Comparison of ENCODE assay signal across 16 cellular contexts in genomic region chr2:1641498-1641897, GRCh38.
DNase-seq lines count a peak whose midpoint lies in the region; ATAC-seq and TF ChIP-seq lines count a peak whose summit lies in the region.
"Had no signal": no experiment of that assay in that cellular context is flagged by ENCODE, and none has a peak within 500 bp of the region (broad histone marks: within the 10 kb centered on the region; RNA-seq: fewer than 3 reads in every experiment).

No MANE protein-coding gene starts in this region.

- H3K9me3 ChIP-seq in SK-N-MC (ENCODE audit: low read depth, low read length) (no peaks in the 10 kb centered on the region), esophagus muscularis mucosa (no peaks in the 10 kb centered on the region), mesodermal cell (ENCODE audit: control insufficient read depth, low read length) (no peaks in the 10 kb centered on the region), thyroid gland (no peaks in the 10 kb centered on the region)
- H3K9me3 ChIP-seq: psoas muscle had no signal

- intact Hi-C loops in esophagus muscularis mucosa (cut with DNase I) = no loop called here
- intact Hi-C loops in thyroid gland (cut with DNase I) = no loop called here

- TF ChIP-seq CTCF in esophagus muscularis mucosa (IDR thresholded peaks at IDR 0.05) (no peak), thyroid gland (IDR thresholded peaks at IDR 0.05) (no peak)

- peak overlapping the region; percentile 65 for H3K9ac ChIP-seq in SK-N-MC (ENCODE audit: insufficient read length)

- H3K27ac ChIP-seq in SK-N-MC = peak overlapping the region; percentile 94
- peak overlapping the region in 3 of 4 donors; percentile 77 to 84 (median 82) for H3K27ac ChIP-seq in esophagus muscularis mucosa (replicated peaks in 1 of 4)
- peak overlapping the region; percentile 80 for H3K27ac ChIP-seq in mesodermal cell (ENCODE audit: low read depth, low read length, severe bottlenecking)
- peak overlapping the region in 2 of 3 donors; percentile 27 to 52 for H3K27ac ChIP-seq in thyroid gland
- H3K27ac ChIP-seq: brain microvascular endothelial cell, C4-2B, psoas muscle had no signal

- whole genome bisulfite sequencing in esophagus muscularis mucosa = 69% methylated on average over 3 of the region's 3 CpGs
- WGBS in mesodermal cell (ENCODE audit: insufficient coverage in 2 of 2), 2 experiments = 61 to 70% methylated on average over 2 to 3 of the region's 3 CpGs
- WGBS in thyroid gland, 2 donors = 33 to 54% methylated on average over 3 of the region's 3 CpGs

- H3K4me3 ChIP-seq in SK-N-MC = no peak overlapping the region; the same call in 1 of the 2 replicates
- H3K4me3 ChIP-seq in esophagus muscularis mucosa = no peak overlapping the region
- H3K4me3 ChIP-seq in mesodermal cell (ENCODE audit: extremely low read depth, insufficient read depth, low read length, poor library complexity, severe bottlenecking) = no peak overlapping the region
- no peak overlapping the region for H3K4me3 ChIP-seq in thyroid gland (replicated peaks in 1 of 3)
- H3K4me3 ChIP-seq: psoas muscle had no signal

- TF ChIP-seq EP300 in esophagus muscularis mucosa (IDR thresholded peaks at IDR 0.05) = no peak

- no peak for TF ChIP-seq POLR2A in esophagus muscularis mucosa (IDR thresholded peaks at IDR 0.05; ENCODE audit: low read depth)
- no peak for TF ChIP-seq POLR2A in thyroid gland (IDR thresholded peaks at IDR 0.05)

- ATAC-seq in HG03196 (IDR thresholded peaks at IDR 0.05; ENCODE audit: unreplicated experiment) = no peak
- ATAC-seq: activated CD8-positive, alpha-beta T cell treated with anti-CD3 and anti-CD28 coated beads, Interleukin-2, amount 10 ng/mL, durations not matched to agents 7 days and 5 days; psoas muscle; stimulated activated naive B cell treated with anti-CD40 and anti-IgM and Interleukin-4, amounts not matched to agents 10 μg/mL and 1 μg/mL and 100 μg/mL, for 72 hours had no signal

- H3K27me3 ChIP-seq in esophagus muscularis mucosa (no peaks in the 10 kb centered on the region), thyroid gland (no peaks in the 10 kb centered on the region)
- H3K27me3 ChIP-seq: brain microvascular endothelial cell had no signal

- H3K4me1 ChIP-seq in esophagus muscularis mucosa (peaks cover 5 to 32% (median 27%) of the 10 kb centered on the region in 4 donors), mesodermal cell (ENCODE audit: control insufficient read depth, insufficient read depth, low read length, poor library complexity, severe bottlenecking) (peaks cover 21% of the 10 kb centered on the region), thyroid gland (peaks cover 0 to 8% of the 10 kb centered on the region in 2 donors)
- H3K4me1 ChIP-seq: psoas muscle had no signal

- peaks cover 63% of the 10 kb centered on the region for H3K36me3 ChIP-seq in SK-N-MC (ENCODE audit: insufficient read depth, low read length)
- H3K36me3 ChIP-seq in esophagus muscularis mucosa = peaks cover 17 to 65% (median 49%) of the 10 kb centered on the region in 4 donors
- peaks cover 80% of the 10 kb centered on the region for H3K36me3 ChIP-seq in mesodermal cell (ENCODE audit: control insufficient read depth, insufficient read depth, low read length)
- H3K36me3 ChIP-seq in thyroid gland = peaks cover 0 to 9% of the 10 kb centered on the region in 2 donors

- DNase-seq in SK-N-MC (ENCODE audit: low read depth, low spot score) (peak; percentile 30), esophagus muscularis mucosa (ENCODE audit: extremely low spot score) (no peak), thyroid gland (peak; percentile 53 to 58), SW 1271 (lab: John Stamatoyannopoulos, UW) (no peak), NCI-H2227 (lab: John Stamatoyannopoulos, UW; ENCODE audit: unreplicated experiment) (no peak)
- DNase-seq: activated CD8-positive, alpha-beta T cell treated with anti-CD3 and anti-CD28 coated beads, Interleukin-2, amount 10 ng/mL, durations not matched to agents 7 days and 5 days; activated effector memory CD4-positive, alpha-beta T cell treated with Interleukin-2 at 50 U/mL for 16 hours; brain microvascular endothelial cell; NCI-H1694; NCI-H526 treated with DMSO at 0.1 percent for 48 hours; stimulated activated CD4-positive, alpha-beta T cell treated with anti-CD3 and anti-CD28 coated beads, Interleukin-4, amount 100 ng/mL, for 1 hour; stimulated activated naive B cell treated with anti-CD40 and anti-IgM and Interleukin-4, amounts not matched to agents 10 μg/mL and 1 μg/mL and 100 μg/mL, for 72 hours had no signal

Comparison
In these comparisons a context has a peak if more than half of its experiments do, and no peak if none do; other contexts are left out.
1. DNase-seq: peak in SK-N-MC (single experiment) and thyroid gland (2 of 2); none in esophagus muscularis mucosa (single experiment), SW 1271 (0 of 2) and NCI-H2227 (single experiment).
2. H3K27ac ChIP-seq: peak in every context shown above with its lines; median percentile 94 in SK-N-MC; 82 in esophagus muscularis mucosa; 80 in mesodermal cell; 40 in thyroid gland.